18 cellular contexts compared by ENCODE assay signal in genomic region chr16:704047-704446, GRCh38. TPM values are rescaled to one million over a fixed set of nuclear protein-coding genes. Genes with fewer than 3 reads are reported as not detected.
DNase-seq lines count a peak whose midpoint lies in the region; ATAC-seq and TF ChIP-seq lines count a peak whose summit lies in the region.
"Had no signal": no experiment of that assay in that cellular context is flagged by ENCODE, and none has a peak within 500 bp of the region (broad histone marks: within the 10 kb centered on the region; RNA-seq: fewer than 3 reads in every experiment).

No MANE protein-coding gene starts in this region.

- no peak overlapping the region for H3K4me3 ChIP-seq in Caco-2 (ENCODE audit: low read depth, low read length)
- H3K4me3 ChIP-seq in dorsolateral prefrontal cortex, result peak overlapping the region in 57 of 59 donors; percentile 39 to 78 (median 64)
- peak overlapping the region in 1 of 2 donors; percentile 64 for H3K4me3 ChIP-seq in neuronal stem cell (ENCODE audit: low read length in 2 of 2)
- H3K4me3 ChIP-seq: BLaER1, SK-N-MC had no signal

- H2BK15ac ChIP-seq in neuronal stem cell (ENCODE audit: low read length), result peak overlapping the region; percentile 17

- no peaks in the 10 kb centered on the region for H3K4me1 Mint-ChIP-seq in Caco-2 (ENCODE audit: low read depth, unreplicated experiment)

- H2AFZ ChIP-seq in neuronal stem cell (ENCODE audit: low read length), result no peak overlapping the region

- CTCF ChIA-PET in Caco-2 (lab: Charles Lee) (interaction anchor here (0.5 kb wide), 1 partner anchor 47 kb away, joined by 3 read pairs; no protein-coding TSS in a partner anchor), RWPE1 (lab: Yijun Ruan, JAX) (interaction anchor here (0.5 to 0.9 kb wide), 2 partner anchors 81 to 255 kb away, joined by 3 read pairs; no protein-coding TSS in a partner anchor)

- peaks cover 14% of the 10 kb centered on the region for H3K27me3 Mint-ChIP-seq in Caco-2 (ENCODE audit: insufficient read depth, unreplicated experiment)

- H3K4ac ChIP-seq in neuronal stem cell (ENCODE audit: low read length), result no peak overlapping the region

- peak overlapping the region; percentile 75 for H2BK5ac ChIP-seq in neuronal stem cell (ENCODE audit: low read length)

- no peak for DNase-seq in Caco-2
- DNase-seq in RWPE1 (ENCODE audit: low spot score), result no peak
- DNase-seq in dorsolateral prefrontal cortex, result no peak
- no peak for DNase-seq in neuronal stem cell (ENCODE audit: low spot score)
- no peak for DNase-seq in omental fat pad (ENCODE audit: low spot score)
- DNase-seq in DMS153 treated with DMSO at 0.1 percent for 48 hours (lab: John Stamatoyannopoulos, UW; ENCODE audit: unreplicated experiment), result no peak
- no peak for DNase-seq in stimulated activated CD4-positive, alpha-beta T cell treated with anti-CD3 and anti-CD28 coated beads, Interleukin-12 subunit alpha, Interleukin-12 subunit beta, amount 100 ng/mL, for 4 hours
- DNase-seq: CD4-positive, alpha-beta T cell; GDM1; Karpas-422; NCI-H187; NCI-H446; NCI-H526; OCI-M1; SHP77 treated with DMSO at 0.1 percent for 48 hours had no signal

- H3K36me3 Mint-ChIP-seq in Caco-2 (ENCODE audit: insufficient read depth, unreplicated experiment), result peaks cover 6% of the 10 kb centered on the region

- H2BK120ac ChIP-seq in neuronal stem cell (ENCODE audit: low read depth, low read length), result peak overlapping the region; percentile 76

- peaks cover 2% of the 10 kb centered on the region for H3K79me1 ChIP-seq in neuronal stem cell (ENCODE audit: low read depth, low read length)

- WGBS in neuronal stem cell (ENCODE audit: extremely low coverage in 2 of 2, insufficient read length in 2 of 2, insufficient replicate concordance in 1 of 2), 2 donors, result no CpG with 5 or more reads among the region's 7 CpGs

- H3K27ac ChIP-seq in RWPE1, result peak overlapping the region; percentile 87
- peak overlapping the region in 39 of 59 donors; percentile 8 to 94 (median 74) for H3K27ac ChIP-seq in dorsolateral prefrontal cortex
- no peak overlapping the region for H3K27ac ChIP-seq in neuronal stem cell (replicated peaks; ENCODE audit: low read length)
- H3K27ac ChIP-seq: BLaER1, SK-N-MC had no signal

- POLR2A ChIA-PET in Caco-2 (lab: Charles Lee), result no interaction called here
- POLR2A ChIA-PET in RWPE1 (lab: Yijun Ruan, JAX; ENCODE audit: low non-redundant PET), result interaction anchor here (0.6 kb wide), 1 partner anchor 110 kb away, joined by 3 read pairs; no protein-coding TSS in a partner anchor

- no peak overlapping the region for H4K8ac ChIP-seq in neuronal stem cell (ENCODE audit: low read depth, low read length)

- intact Hi-C loops in Caco-2 (cut with micrococcal nuclease; ENCODE audit: unreplicated experiment), result no loop called here
- intact Hi-C loops in dorsolateral prefrontal cortex (cut with DNase I), result no loop called here

- no peak overlapping the region for H2BK12ac ChIP-seq in neuronal stem cell (ENCODE audit: low read length)

- H3K18ac ChIP-seq in neuronal stem cell (ENCODE audit: low read length), result no peak overlapping the region

- no peak overlapping the region for H3K4me2 ChIP-seq in neuronal stem cell (ENCODE audit: insufficient read depth, low read length, poor library complexity, severe bottlenecking)

- H4K91ac ChIP-seq in neuronal stem cell (ENCODE audit: low read depth, low read length, poor library complexity), result no peak overlapping the region

- H3K36me3 ChIP-seq in Caco-2 (ENCODE audit: control insufficient read depth, insufficient read depth, low read length) (no peaks in the 10 kb centered on the region), neuronal stem cell (replicated peaks in 1 of 2; ENCODE audit: control insufficient read depth in 2 of 2, insufficient read depth in 2 of 2, low read length in 2 of 2) (no peaks in the 10 kb centered on the region)
- H3K36me3 ChIP-seq: BLaER1 had no signal

- peak overlapping the region; percentile 44 for H3K4me3 Mint-ChIP-seq in Caco-2 (ENCODE audit: unreplicated experiment)
- H3K4me3 Mint-ChIP-seq: CD4-positive, alpha-beta T cell had no signal

- H3K9ac ChIP-seq in neuronal stem cell (ENCODE audit: low read depth, low read length, poor library complexity), result no peak overlapping the region
- H3K9ac ChIP-seq: BLaER1 had no signal

- no peak overlapping the region for H3K14ac ChIP-seq in neuronal stem cell (ENCODE audit: low read length)

- H3K27me3 ChIP-seq in Caco-2 (replicated peaks; ENCODE audit: control insufficient read depth, insufficient read depth, low read length), result no peaks in the 10 kb centered on the region; the same call in none of the 2 replicates
- peaks cover 0 to 88% (median 16%) of the 10 kb centered on the region in 45 donors for H3K27me3 ChIP-seq in dorsolateral prefrontal cortex
- H3K27me3 ChIP-seq in neuronal stem cell (ENCODE audit: control insufficient read depth in 3 of 3, insufficient read depth in 3 of 3, low read depth in 1 of 3, low read length in 3 of 3), result peaks cover 41 to 95% (median 51%) of the 10 kb centered on the region in 3 experiments

- H3K4me1 ChIP-seq in Caco-2 (peaks cover 5% of the 10 kb centered on the region), neuronal stem cell (ENCODE audit: control insufficient read depth in 2 of 2, insufficient read depth in 1 of 2, low read depth in 1 of 2, low read length in 2 of 2) (peaks cover under 1 to 29% of the 10 kb centered on the region in 2 donors)

- H3K23ac ChIP-seq in neuronal stem cell (ENCODE audit: low read depth, low read length, poor library complexity), result peak overlapping the region; percentile 91

- no peak overlapping the region for H3K27ac Mint-ChIP-seq in Caco-2 (ENCODE audit: unreplicated experiment)
- H3K27ac Mint-ChIP-seq: CD4-positive, alpha-beta T cell; IgD-negative memory B cell had no signal

- no peak for ATAC-seq in omental fat pad (ENCODE audit: low FRiP score)

- H3K9me3 Mint-ChIP-seq in Caco-2 (ENCODE audit: unreplicated experiment), result no peaks in the 10 kb centered on the region
- H3K9me3 Mint-ChIP-seq: CD4-positive, alpha-beta T cell; IgD-negative memory B cell had no signal

- H2AK5ac ChIP-seq in neuronal stem cell (ENCODE audit: low read depth, low read length), result no peak overlapping the region

- no peaks in the 10 kb centered on the region for H3K9me3 ChIP-seq in Caco-2
- H3K9me3 ChIP-seq in neuronal stem cell (replicated peaks in 1 of 2; ENCODE audit: control insufficient read depth in 2 of 2, insufficient read depth in 1 of 2, low read depth in 1 of 2, low read length in 2 of 2), result no peaks in the 10 kb centered on the region
- H3K9me3 ChIP-seq: BLaER1 had no signal

- TF ChIP-seq CTCF in Caco-2 (IDR thresholded peaks at IDR 0.05; ENCODE audit: insufficient read depth in 1 of 2, low read depth in 1 of 2, low read length in 1 of 2, severe bottlenecking in 1 of 2, unreplicated experiment in 1 of 2) (no peak), RWPE1 (conservative IDR thresholded peaks at IDR 0.05; ENCODE audit: low read depth) (no peak), dorsolateral prefrontal cortex (IDR thresholded peaks at IDR 0.05 in 54 of 56, conservative IDR thresholded peaks at IDR 0.05 in 2 of 56; ENCODE audit: low read depth in 1 of 56, partially characterized antibody in 56 of 56) (no peak), omental fat pad (IDR thresholded peaks at IDR 0.05) (no peak)

- no TSS peak for BruUV-seq in Caco-2 (replicated peaks; lab: Mats Ljungman, UMichigan)

RNA-seq across cellular contexts. Expression of gene FBXL16, which starts 1.6 kb away (rescaled TPM):
- total RNA-seq in Caco-2 (2022) (5.9 and 10.5 TPM in 2 replicates), dorsolateral prefrontal cortex (100 to 1,000 TPM; 121 to 658 (median 421) TPM), omental fat pad (under 1 TPM in 3 of 4 donors, not detected in 1; 0.48 to 0.75 (median 0.56) TPM)
- 2.7 TPM for polyA plus RNA-seq in neuronal stem cell (2013, experiment 1 of 2)
- polyA plus RNA-seq in neuronal stem cell (2013, experiment 2 of 2), result 2.7 TPM

RNA-seq across cellular contexts. Expression of gene METRN, which starts 10.9 kb away (rescaled TPM):
- total RNA-seq in Caco-2 (2022) (20.0 and 23.4 TPM in 2 replicates), dorsolateral prefrontal cortex (100 to 1,000 TPM in 119 of 120 experiments, 10 to 100 TPM in 1; 84.0 to 448 (median 154) TPM), omental fat pad (10 to 100 TPM; 13.6 to 31.2 (median 20.5) TPM)
- 105 TPM for polyA plus RNA-seq in neuronal stem cell (2013, experiment 1 of 2)
- 98.3 TPM for polyA plus RNA-seq in neuronal stem cell (2013, experiment 2 of 2)

RNA-seq across cellular contexts. Expression of gene WDR24, which starts 13.8 kb away (rescaled TPM):
- total RNA-seq in Caco-2 (2022) (10.8 and 11.7 TPM in 2 replicates), dorsolateral prefrontal cortex (10 to 100 TPM; 12.4 to 22.0 (median 17.5) TPM), omental fat pad (1 to 10 TPM; 6.7 to 8.7 (median 6.9) TPM)
- 8.4 TPM for polyA plus RNA-seq in neuronal stem cell (2013, experiment 1 of 2)
- 8.3 TPM for polyA plus RNA-seq in neuronal stem cell (2013, experiment 2 of 2)

RNA-seq across cellular contexts. Expression of gene ANTKMT, which starts 16.9 kb away (rescaled TPM):
- total RNA-seq in Caco-2 (2022) (39.7 and 42.6 TPM in 2 replicates), dorsolateral prefrontal cortex (10 to 100 TPM; 38.5 to 95.7 (median 64.7) TPM), omental fat pad (10 to 100 TPM; 21.9 to 45.4 (median 36.2) TPM)
- 30.9 TPM for polyA plus RNA-seq in neuronal stem cell (2013, experiment 1 of 2)
- polyA plus RNA-seq in neuronal stem cell (2013, experiment 2 of 2), result 29.0 TPM

RNA-seq across cellular contexts. Expression of gene JMJD8, which starts 19.9 kb away (rescaled TPM):
- 46.7 and 52.4 TPM in 2 replicates for total RNA-seq in Caco-2 (2022)
- 10 to 100 TPM; 19.0 to 50.5 (median 30.3) TPM for total RNA-seq in dorsolateral prefrontal cortex
- 34.8 TPM for polyA plus RNA-seq in neuronal stem cell (2013, experiment 1 of 2)
- polyA plus RNA-seq in neuronal stem cell (2013, experiment 2 of 2), result 33.9 TPM
- total RNA-seq in omental fat pad, result 10 to 100 TPM; 65.8 to 79.6 (median 71.8) TPM

Comparison
In these comparisons a context has a peak if more than half of its experiments do, and no peak if none do; other contexts are left out.
1. RNA of gene FBXL16, which starts 1.6 kb away (total RNA-seq): 121 to 658 TPM in dorsolateral prefrontal cortex; 5.9 to 10.5 TPM in Caco-2 and 0.48 to 0.75 TPM in omental fat pad; every median in the first group is over 10 times any median in the second.